18 cellular contexts compared by ENCODE assay signal in genomic region chr11:76325149-76325548, GRCh38. TPM values are rescaled to one million over a fixed set of nuclear protein-coding genes. Genes with fewer than 3 reads are reported as not detected.
DNase-seq lines count a peak whose midpoint lies in the region; ATAC-seq, FAIRE-seq and TF ChIP-seq lines count a peak whose summit lies in the region.
"Had no signal": no experiment of that assay in that cellular context is flagged by ENCODE, and none has a peak within 500 bp of the region (broad histone marks: within the 10 kb centered on the region; RNA-seq: fewer than 3 reads in every experiment).

No MANE protein-coding gene starts in this region.

- TF ChIP-seq RAD21 in IMR-90 (IDR thresholded peaks at IDR 0.05; ENCODE audit: low read length) (no peak), H1 (IDR thresholded peaks at IDR 0.05 in 1 of 2, conservative IDR thresholded peaks at IDR 0.05 in 1 of 2; ENCODE audit: low read depth in 2 of 2, low read length in 2 of 2) (no peak)

- CTCF ChIA-PET in IMR-90 (lab: Yijun Ruan, JAX) = no interaction called here
- CTCF ChIA-PET in H1 (lab: Charles Lee; ENCODE audit: partially characterized antibody) = interaction anchor here (18.7 kb wide), 1 partner anchor 116 kb away, joined by 252 read pairs; the partner anchor contains the start of gene WNT11

- H4K8ac ChIP-seq in IMR-90 (ENCODE audit: low read depth in 2 of 2, low read length in 2 of 2) = no peak overlapping the region
- H4K8ac ChIP-seq in H1 (ENCODE audit: extremely low read depth, insufficient read depth, low read length) = no peak overlapping the region
- H4K8ac ChIP-seq in mesendoderm (ENCODE audit: low read depth, low read length) = no peak overlapping the region

- no peak overlapping the region for H2BK5ac ChIP-seq in IMR-90 (ENCODE audit: low read depth, low read length, poor library complexity, severe bottlenecking)
- H2BK5ac ChIP-seq in H1 (ENCODE audit: low read depth, low read length) = no peak overlapping the region
- no peak overlapping the region for H2BK5ac ChIP-seq in mesendoderm (ENCODE audit: low read length)

- H3K9me1 ChIP-seq in IMR-90 (ENCODE audit: insufficient read depth, low read length) = no peaks in the 10 kb centered on the region

- no peak overlapping the region for H3K23ac ChIP-seq in IMR-90 (ENCODE audit: low read depth, low read length)
- H3K23ac ChIP-seq in H1 (ENCODE audit: insufficient read length) = no peak overlapping the region
- no peak overlapping the region for H3K23ac ChIP-seq in mesendoderm (ENCODE audit: low read length)

- in situ Hi-C loops in IMR-90 (cut with MboI; ENCODE audit: low sequenced_read_pairs) = no loop called here

- H3K9ac ChIP-seq in BLaER1 = no peak overlapping the region
- H3K9ac ChIP-seq in IMR-90 (ENCODE audit: low read depth, low read length) = no peak overlapping the region
- H3K9ac ChIP-seq in H1 (replicated peaks in 1 of 4; ENCODE audit: extremely low read depth in 1 of 4, low read depth in 3 of 4, low read length in 3 of 4) = no peak overlapping the region
- no peak overlapping the region for H3K9ac ChIP-seq in mesendoderm (ENCODE audit: low read length)
- H3K9ac ChIP-seq: GM23248 had no signal

- TF ChIP-seq POLR2A in IMR-90 (IDR thresholded peaks at IDR 0.05; ENCODE audit: low read depth, low read length) (no peak), H1 (IDR thresholded peaks at IDR 0.05; ENCODE audit: control extremely low read depth in 1 of 2, low read depth in 2 of 2, low read length in 2 of 2) (no peak)

- H3K27me3 ChIP-seq in BLaER1 = peaks cover 40% of the 10 kb centered on the region
- peaks cover 32% of the 10 kb centered on the region for H3K27me3 ChIP-seq in IMR-90 (ENCODE audit: control insufficient read depth, insufficient read depth, low read length)
- peaks cover 8 to 29% (median 26%) of the 10 kb centered on the region in 4 experiments for H3K27me3 ChIP-seq in H1 (replicated peaks in 1 of 4; ENCODE audit: control insufficient read depth in 3 of 4, extremely low read depth in 1 of 4, insufficient read depth in 3 of 4, low read length in 3 of 4)
- H3K27me3 ChIP-seq in mesendoderm (ENCODE audit: insufficient read depth, low read length, poor library complexity) = peaks cover 16% of the 10 kb centered on the region
- H3K27me3 ChIP-seq: BE2C had no signal

- H3K18ac ChIP-seq in IMR-90 (ENCODE audit: low read depth, low read length) = no peak overlapping the region
- no peak overlapping the region for H3K18ac ChIP-seq in H1 (ENCODE audit: extremely low read depth, low read length)
- no peak overlapping the region for H3K18ac ChIP-seq in mesendoderm (ENCODE audit: low read length)

- FAIRE-seq in H1 (lab: Jason Lieb, UNC) = no peak
- FAIRE-seq: GM12892, GM18507, H54 had no signal

- no peak overlapping the region for H2BK15ac ChIP-seq in IMR-90 (ENCODE audit: low read depth, low read length)
- H2BK15ac ChIP-seq in H1 (ENCODE audit: low read length) = no peak overlapping the region
- no peak overlapping the region for H2BK15ac ChIP-seq in mesendoderm (replicated peaks; ENCODE audit: low read depth)

- TF ChIP-seq CTCF in IMR-90 (conservative IDR thresholded peaks at IDR 0.05; ENCODE audit: low read depth, low read length) (no peak), H1 (IDR thresholded peaks at IDR 0.05; ENCODE audit: control extremely low read depth in 1 of 3, insufficient read depth in 1 of 3, low read depth in 1 of 3, low read length in 3 of 3) (no peak)

- H4K20me1 ChIP-seq in BLaER1 (no peaks in the 10 kb centered on the region), IMR-90 (ENCODE audit: insufficient read depth, low read length) (peaks cover 4% of the 10 kb centered on the region; the same call in 1 of the 2 replicates), H1 (replicated peaks in 1 of 2; ENCODE audit: control insufficient read depth in 1 of 2, insufficient read depth in 2 of 2, low read length in 2 of 2) (no peaks in the 10 kb centered on the region)

- no CpG with 5 or more reads among the region's 2 CpGs for WGBS in IMR-90 (ENCODE audit: extremely low coverage in 2 of 2, insufficient read length in 1 of 2), 2 experiments
- 74% methylated on average over 2 of the region's 2 CpGs; no CpG with 5 or more reads in 1 of the 2 experiments for WGBS in H1 (ENCODE audit: extremely low coverage in 1 of 2, insufficient coverage in 1 of 2, insufficient read length in 1 of 2, insufficient replicate concordance in 2 of 2, low coverage in 1 of 2, low lambda C conversion rate in 2 of 2, missing lambda C conversion rate in 1 of 2), 2 experiments
- no CpG with 5 or more reads among the region's 2 CpGs for WGBS in mesendoderm (ENCODE audit: extremely low coverage, insufficient coverage, low lambda C conversion rate)

- no peak overlapping the region for H4K91ac ChIP-seq in IMR-90 (ENCODE audit: insufficient read depth, low read depth, low read length)
- H4K91ac ChIP-seq in H1 (replicated peaks; ENCODE audit: insufficient read length, low read length) = no peak overlapping the region

- dilution Hi-C loops in IMR-90 (cut with HindIII; ENCODE audit: low sequenced_read_pairs, unreplicated experiment) = no loop called here

- intact Hi-C loops in IMR-90 (cut with micrococcal nuclease) = no loop called here

- peaks cover 6% of the 10 kb centered on the region; the same call in 1 of the 2 replicates for H3K23me2 ChIP-seq in H1 (ENCODE audit: low read depth, low read length)

- H3K36me3 ChIP-seq in BLaER1 (no peaks in the 10 kb centered on the region), IMR-90 (ENCODE audit: control insufficient read depth, insufficient read depth, low read length) (no peaks in the 10 kb centered on the region), H1 (ENCODE audit: control insufficient read depth in 2 of 4, insufficient read depth in 4 of 4, low read length in 3 of 4) (no peaks in the 10 kb centered on the region), mesendoderm (ENCODE audit: control insufficient read depth, insufficient read depth, low read length) (no peaks in the 10 kb centered on the region)
- H3K36me3 ChIP-seq: BE2C had no signal

- no peak overlapping the region for H2BK12ac ChIP-seq in H1 (ENCODE audit: low read depth, low read length)

- H3K27ac ChIP-seq in BLaER1 = no peak overlapping the region
- no peak overlapping the region for H3K27ac ChIP-seq in IMR-90 (ENCODE audit: insufficient read depth, low read length)
- H3K27ac ChIP-seq in H1 (ENCODE audit: low read depth, low read length) = no peak overlapping the region
- no peak overlapping the region for H3K27ac ChIP-seq in mesendoderm (ENCODE audit: low read depth, low read length)
- H3K27ac ChIP-seq: GM23248, HL-60 had no signal

- H3K79me2 ChIP-seq in H1 (ENCODE audit: control insufficient read depth in 1 of 2, insufficient read depth in 2 of 2, low read length in 2 of 2) (no peaks in the 10 kb centered on the region), mesendoderm (ENCODE audit: control insufficient read depth, insufficient read depth, low read length) (no peaks in the 10 kb centered on the region)

- no peak overlapping the region for H2AK9ac ChIP-seq in IMR-90 (replicated peaks; ENCODE audit: low read depth, low read length, poor library complexity)

- H3K4me2 ChIP-seq in BLaER1 = peak overlapping the region; percentile 27
- H3K4me2 ChIP-seq in IMR-90 (ENCODE audit: low read depth, low read length) = no peak overlapping the region
- no peak overlapping the region for H3K4me2 ChIP-seq in H1 (ENCODE audit: insufficient read depth in 1 of 2, low read depth in 2 of 2, low read length in 2 of 2)
- no peak overlapping the region for H3K4me2 ChIP-seq in mesendoderm (ENCODE audit: low read length)

- no peak overlapping the region for H2AK5ac ChIP-seq in IMR-90 (ENCODE audit: low read depth, low read length)
- no peak overlapping the region for H2AK5ac ChIP-seq in H1 (ENCODE audit: low read depth, low read length)
- H2AK5ac ChIP-seq in mesendoderm (ENCODE audit: low read length) = no peak overlapping the region

- BruUV-seq in IMR-90 (replicated peaks; lab: Mats Ljungman, UMichigan) = no TSS peak

- H3K4me1 ChIP-seq in BLaER1 (peaks cover 30% of the 10 kb centered on the region), IMR-90 (ENCODE audit: control insufficient read depth, insufficient read depth, low read length) (peaks cover 4% of the 10 kb centered on the region), H1 (replicated peaks in 1 of 4; ENCODE audit: control insufficient read depth in 3 of 4, insufficient read depth in 4 of 4, low read length in 3 of 4) (peaks cover 0 to 17% (median 6%) of the 10 kb centered on the region in 4 experiments; a peak in 6 of 7 replicates), mesendoderm (ENCODE audit: control insufficient read depth, low read depth, low read length) (peaks cover 2% of the 10 kb centered on the region)

- no peak overlapping the region for H4K5ac ChIP-seq in IMR-90 (ENCODE audit: low read depth, low read length)
- no peak overlapping the region for H4K5ac ChIP-seq in H1 (ENCODE audit: insufficient read length, low read depth, low read length)
- no peak overlapping the region for H4K5ac ChIP-seq in mesendoderm (ENCODE audit: low read length)

- H3K4me3 ChIP-seq in BLaER1 = no peak overlapping the region
- no peak overlapping the region for H3K4me3 ChIP-seq in IMR-90 (ENCODE audit: insufficient read depth, low read depth, low read length)
- no peak overlapping the region for H3K4me3 ChIP-seq in H1 (ENCODE audit: extremely low read depth in 1 of 4, insufficient read depth in 2 of 4, low read depth in 3 of 4, low read length in 4 of 4)
- H3K4me3 ChIP-seq in mesendoderm (ENCODE audit: low read length) = no peak overlapping the region
- H3K4me3 ChIP-seq: GM23248 had no signal

- DNase-seq in IMR-90 = no peak
- DNase-seq in H1 (ENCODE audit: low read depth in 1 of 2, low spot score in 2 of 2) = no peak
- peak; percentile 7 for DNase-seq in pulmonary artery endothelial cell (ENCODE audit: low read depth, low spot score)
- no peak for DNase-seq in mesendoderm
- DNase-seq: ACHN; BE2C; CD4-positive, alpha-beta memory T cell; DMS153; DMS79; GDM1; GM23248; HCEC 1CT had no signal

- H3K4ac ChIP-seq in IMR-90 (ENCODE audit: low read depth, low read length) (no peak overlapping the region), H1 (replicated peaks; ENCODE audit: insufficient read length, low read depth, low read length) (no peak overlapping the region), mesendoderm (ENCODE audit: low read depth, low read length) (no peak overlapping the region)

- H2AFZ ChIP-seq in IMR-90 (replicated peaks; ENCODE audit: low read length, poor library complexity) (no peak overlapping the region), H1 (ENCODE audit: low read length) (no peak overlapping the region)
- H2AFZ ChIP-seq: GM23248 had no signal

- H3K56ac ChIP-seq in IMR-90 (ENCODE audit: extremely low read depth, insufficient read depth, low read length) (no peak overlapping the region), H1 (replicated peaks; ENCODE audit: insufficient read length, low read depth, low read length) (no peak overlapping the region), mesendoderm (ENCODE audit: low read length) (no peak overlapping the region)

- H2BK20ac ChIP-seq in IMR-90 (ENCODE audit: low read depth, low read length) (no peak overlapping the region), H1 (ENCODE audit: low read length) (no peak overlapping the region)

- POLR2A ChIA-PET in IMR-90 (lab: Charles Lee; ENCODE audit: unreplicated experiment) (no interaction called here), H1 (lab: Charles Lee; ENCODE audit: partially characterized antibody) (no interaction called here)

- no peak overlapping the region for H3K14ac ChIP-seq in IMR-90 (replicated peaks; ENCODE audit: low read depth, low read length)
- H3K14ac ChIP-seq in H1 (ENCODE audit: insufficient read length) = no peak overlapping the region

- H3K9me3 ChIP-seq in BLaER1 = no peaks in the 10 kb centered on the region
- no peaks in the 10 kb centered on the region for H3K9me3 ChIP-seq in IMR-90 (ENCODE audit: control insufficient read depth, insufficient read depth, low read length)
- H3K9me3 ChIP-seq in H1 (ENCODE audit: insufficient read depth in 2 of 2, low read depth in 1 of 2, low read length in 1 of 2) = no peaks in the 10 kb centered on the region
- H3K9me3 ChIP-seq: BE2C had no signal

- H3K79me1 ChIP-seq in IMR-90 (ENCODE audit: low read depth in 1 of 2, low read length in 2 of 2) (no peaks in the 10 kb centered on the region), H1 (ENCODE audit: low read depth, low read length) (no peaks in the 10 kb centered on the region; the same call in 1 of the 2 replicates), mesendoderm (ENCODE audit: low read length) (no peaks in the 10 kb centered on the region)

- H2BK120ac ChIP-seq in IMR-90 (ENCODE audit: low read depth, low read length) = no peak overlapping the region
- H2BK120ac ChIP-seq in H1 (replicated peaks; ENCODE audit: low read depth, low read length) = no peak overlapping the region
- no peak overlapping the region for H2BK120ac ChIP-seq in mesendoderm (ENCODE audit: low read depth, low read length)

- TF ChIP-seq EP300 in H1 (IDR thresholded peaks at IDR 0.05; ENCODE audit: borderline replicate concordance in 1 of 2, low read depth in 2 of 2, low read length in 2 of 2) = no peak

- ATAC-seq in IMR-90 (ENCODE audit: low read depth) = no peak
- no peak for ATAC-seq in HG03432 (IDR thresholded peaks at IDR 0.05; ENCODE audit: unreplicated experiment)

RNA-seq across cellular contexts. Expression of gene THAP12, which starts 55.8 kb away (rescaled TPM):
- total RNA-seq in IMR-90 (2012; rRNA removed) = 25.1 and 48.3 TPM in 2 replicates
- 20.8 and 27.3 TPM in 2 replicates for polyA plus RNA-seq in IMR-90 (2012; rRNA removed)
- polyA plus RNA-seq in IMR-90 (2012; cell fraction: cytosol; rRNA removed) = 3.1 and 5.3 TPM in 2 replicates
- polyA plus RNA-seq in IMR-90 (2012; cell fraction: nucleus; rRNA removed; ENCODE audit: low replicate concordance) = 0.92 and 9.1 TPM in 2 replicates
- 33.0 and 39.9 TPM in 2 replicates for total RNA-seq in H1 (2021; fragmentation: NEBNext Ultra II Directional; extraction: Animal tissue kit (Norgen Biotek cat#: 25700))
- polyA plus RNA-seq in H1 (2011; rRNA removed) = 7.2 and 12.0 TPM in 2 replicates
- 15.6 TPM for polyA plus RNA-seq in H1 (2011; cell fraction: cytosol; rRNA removed)
- 11.0 TPM for polyA plus RNA-seq in H1 (2011; cell fraction: nucleus; rRNA removed)
- 12.3 to 23.5 TPM (median 14.7 TPM) in 4 replicates for polyA plus RNA-seq in H1 (2012, experiment 1 of 2)
- polyA plus RNA-seq in H1 (2012, experiment 2 of 2) = 2.7 TPM
- polyA plus RNA-seq in H1 (2013, experiment 1 of 2) = 31.9 TPM
- 30.4 TPM for polyA plus RNA-seq in H1 (2013, experiment 2 of 2)
- polyA minus RNA-seq in H1 (2011; rRNA and poly(A)+ RNA removed) = 14.5 and 22.1 TPM in 2 replicates
- 8.9 TPM for polyA minus RNA-seq in H1 (2011; cell fraction: cytosol; rRNA and poly(A)+ RNA removed)
- polyA minus RNA-seq in H1 (2011; cell fraction: nucleus; rRNA and poly(A)+ RNA removed) = 37.8 TPM
- total RNA-seq in pulmonary artery endothelial cell = 45.2 and 51.6 TPM in 2 replicates
- 33.7 TPM for polyA plus RNA-seq in mesendoderm (2013, experiment 1 of 2)
- polyA plus RNA-seq in mesendoderm (2013, experiment 2 of 2) = 32.6 TPM

RNA-seq across cellular contexts. Expression of gene GVQW3, which starts 56.0 kb away (rescaled TPM):
- total RNA-seq in IMR-90 (2012; rRNA removed) (0.83 and 1.1 TPM in 2 replicates), pulmonary artery endothelial cell (0.79 and 0.85 TPM in 2 replicates)
- polyA plus RNA-seq in IMR-90 (2012; rRNA removed) (0.73 and 0.96 TPM in 2 replicates), H1 (2011; rRNA removed) (5.5 and 5.9 TPM in 2 replicates)
- polyA plus RNA-seq in IMR-90 (2012; cell fraction: cytosol; rRNA removed) = 0.19 and 0.27 TPM in 2 replicates
- 1.2 and 3.7 TPM in 2 replicates for polyA plus RNA-seq in IMR-90 (2012; cell fraction: nucleus; rRNA removed; ENCODE audit: low replicate concordance)
- 7.6 and 8.1 TPM in 2 replicates for total RNA-seq in H1 (2021; fragmentation: NEBNext Ultra II Directional; extraction: Animal tissue kit (Norgen Biotek cat#: 25700))
- 7.8 TPM for polyA plus RNA-seq in H1 (2011; cell fraction: cytosol; rRNA removed)
- 6.9 TPM for polyA plus RNA-seq in H1 (2011; cell fraction: nucleus; rRNA removed)
- 5.3 to 9.2 TPM (median 5.6 TPM) in 4 replicates for polyA plus RNA-seq in H1 (2012, experiment 1 of 2)
- polyA plus RNA-seq in H1 (2012, experiment 2 of 2) = 1.4 TPM
- 4.7 TPM for polyA plus RNA-seq in H1 (2013, experiment 1 of 2)
- polyA plus RNA-seq in H1 (2013, experiment 2 of 2) = 4.4 TPM
- polyA minus RNA-seq in H1 (2011; rRNA and poly(A)+ RNA removed) = 11.3 and 15.3 TPM in 2 replicates
- 7.2 TPM for polyA minus RNA-seq in H1 (2011; cell fraction: cytosol; rRNA and poly(A)+ RNA removed)
- polyA minus RNA-seq in H1 (2011; cell fraction: nucleus; rRNA and poly(A)+ RNA removed) = 17.5 TPM
- 0.74 TPM for polyA plus RNA-seq in mesendoderm (2013, experiment 1 of 2)
- polyA plus RNA-seq in mesendoderm (2013, experiment 2 of 2) = 0.87 TPM
